In genomic region chr4:134544303-134544761, GRCh38 we compare ENCODE assay signal across 11 cellular contexts.
DNase-seq lines count a peak whose midpoint lies in the region; ATAC-seq and TF ChIP-seq lines count a peak whose summit lies in the region.
"Had no signal": no experiment of that assay in that cellular context is flagged by ENCODE, and none has a peak within 500 bp of the region (broad histone marks: within the 10 kb centered on the region; RNA-seq: fewer than 3 reads in every experiment).

No MANE protein-coding gene starts in this region.

- no peak for TF ChIP-seq CTCF in AG10803 (conservative IDR thresholded peaks at IDR 0.05; ENCODE audit: low read length)
- no peak for TF ChIP-seq CTCF in fibroblast of villous mesenchyme (IDR thresholded peaks at IDR 0.05; ENCODE audit: insufficient read depth, low read depth, low read length)

- peak; percentile 24 for DNase-seq in AG10803 (ENCODE audit: low read depth)
- DNase-seq in HPDE6-E6E7 (ENCODE audit: extremely low spot score), result peak; percentile 1
- DNase-seq in NOMO-1 treated with DMSO at 0.1 percent for 48 hours (lab: John Stamatoyannopoulos, UW; ENCODE audit: unreplicated experiment), result peak; percentile 97
- peak; percentile 65 for DNase-seq in fibroblast of villous mesenchyme (ENCODE audit: low read depth)
- DNase-seq in activated T-cell treated with anti-CD3 and anti-CD28 coated beads, Interleukin-2, amount 50 U/mL, for 48 hours, result no peak
- DNase-seq: activated CD4-positive, alpha-beta memory T cell treated with anti-CD3 and anti-CD28 coated beads, Interleukin-2, amount 10 ng/mL, durations not matched to agents 7 days and 5 days; caudate nucleus; CD4-positive, CD25-positive, alpha-beta regulatory T cell had no signal

- no peak overlapping the region for H3K4me3 ChIP-seq in AG10803 (ENCODE audit: low read length)
- H3K4me3 ChIP-seq in fibroblast of villous mesenchyme (ENCODE audit: low read depth, low read length), result no peak overlapping the region

- ATAC-seq in GM19397 (IDR thresholded peaks at IDR 0.05; ENCODE audit: unreplicated experiment) (no peak), GM19351 (IDR thresholded peaks at IDR 0.05; ENCODE audit: unreplicated experiment) (no peak), HG03135 (IDR thresholded peaks at IDR 0.05; ENCODE audit: unreplicated experiment) (no peak)

Comparison
In these comparisons a context has a peak if more than half of its experiments do, and no peak if none do; other contexts are left out.
1. DNase-seq: peak in AG10803 (single experiment), HPDE6-E6E7 (single experiment), NOMO-1 treated with DMSO at 0.1 percent for 48 hours (single experiment) and fibroblast of villous mesenchyme (single experiment); none in activated T-cell treated with anti-CD3 and anti-CD28 coated beads, Interleukin-2, amount 50 U/mL, for 48 hours (0 of 2).